16 cellular contexts compared by ENCODE assay signal in the genomic region with DNA sequence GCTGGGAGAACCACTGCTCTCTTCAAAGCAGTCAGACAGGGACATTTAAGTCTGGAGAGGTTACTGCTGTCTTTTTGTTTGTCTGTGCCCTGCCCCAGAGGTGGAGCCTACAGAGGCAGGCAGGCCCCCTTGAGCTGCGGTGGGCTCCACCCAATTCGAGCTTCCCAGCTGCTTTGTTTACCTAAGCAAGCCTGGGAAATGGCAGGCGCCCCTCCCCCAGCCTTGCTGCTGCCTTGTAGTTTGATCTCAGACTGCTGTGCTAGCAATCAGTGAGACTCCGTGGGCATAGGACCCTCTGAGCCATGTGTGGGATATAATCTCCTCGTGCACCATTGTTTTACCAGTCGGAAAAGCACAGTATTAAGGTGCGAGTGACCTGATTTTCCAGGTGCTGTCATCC. TPM values are rescaled to one million over a fixed set of nuclear protein-coding genes. Genes with fewer than 3 reads are reported as not detected.
"Had no signal": no experiment of that assay in that cellular context is flagged by ENCODE, and none has a peak within 500 bp of the region (broad histone marks: within the 10 kb centered on the region; RNA-seq: fewer than 3 reads in every experiment).

No MANE protein-coding gene starts in this region.

RNA-seq across cellular contexts. Expression of a gene that starts 40.0 kb away (rescaled TPM):
- total RNA-seq: activated naive CD4-positive, alpha-beta T cell treated with anti-CD3 and anti-CD28 coated beads for 36 hours; activated naive CD4-positive, alpha-beta T cell treated with anti-CD3 and anti-CD28 coated beads, Interleukin-2, amount 50 U/mL, for 72 hours; activated naive CD8-positive, alpha-beta T cell treated with anti-CD3 and anti-CD28 coated beads for 36 hours; activated naive CD8-positive, alpha-beta T cell treated with anti-CD3 and anti-CD28 coated beads, Interleukin-2, amount 10 ng/mL, durations not matched to agents 7 days and 5 days; activated T-cell treated with anti-CD3 and anti-CD28 coated beads, Interleukin-2, amount 50 U/mL, for 72 hours; activated T-helper 1 cell treated with anti-CD3 and anti-CD28 coated beads, Interleukin-12 subunit alpha, Interleukin-12 subunit beta, Interleukin-2, Interleukin-4 antibody, amounts not matched to agents 30 ng/mL and 10 ng/mL and 1 ng/mL, durations not matched to agents 14 hours and 24 hours and 36 hours; activated T-helper 17 cell treated with anti-CD3 and anti-CD28 coated beads, Interleukin-2, amount 50 U/mL, for 72 hours; activated T-helper 2 cell treated with anti-CD3 and anti-CD28 coated beads, Interferon-gamma antibody, Interleukin-2, Interleukin-4, amounts not matched to agents 10 μg/mL and 5 μg/mL and 100 μg/mL, durations not matched to agents 14 hours and 24 hours and 36 hours; aorta; ascending aorta; astrocyte; breast epithelium; bronchial epithelial cell; cardiac muscle cell; cardiac septum; cerebellum had no signal
